In the genomic region with DNA sequence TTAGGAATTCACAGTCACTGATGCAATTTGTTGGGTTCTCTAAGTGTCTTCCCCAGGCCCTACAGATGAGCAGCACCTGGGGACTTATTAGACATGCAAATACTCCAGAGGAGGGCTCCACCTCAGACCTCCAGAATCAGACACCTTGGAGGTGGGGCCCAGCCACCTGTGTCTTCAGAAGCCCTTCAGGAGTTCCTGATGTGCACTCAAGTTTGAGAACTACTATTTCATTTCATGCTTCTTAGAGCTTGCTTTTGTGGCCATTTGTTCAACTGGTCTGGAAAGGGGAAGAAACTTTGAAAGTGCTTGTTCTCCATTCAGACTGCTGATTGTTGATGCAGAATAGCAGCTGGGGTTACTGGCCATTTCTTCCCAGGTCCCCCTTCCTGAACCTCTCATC, we compare ENCODE assay signal across 29 cellular contexts.
DNase-seq lines count a peak whose midpoint lies in the region; ATAC-seq and TF ChIP-seq lines count a peak whose summit lies in the region.
"Had no signal": no experiment of that assay in that cellular context is flagged by ENCODE, and none has a peak within 500 bp of the region (broad histone marks: within the 10 kb centered on the region; RNA-seq: fewer than 3 reads in every experiment).

No MANE protein-coding gene starts in this region.

- no peak for TF ChIP-seq POLR2A in ovary (IDR thresholded peaks at IDR 0.05)

- intact Hi-C loops in OCI-LY7 (cut with micrococcal nuclease; ENCODE audit: unreplicated experiment) (loop anchor here (1.0 to 5.0 kb wide), 11 partner anchors 80 to 650 kb away; no protein-coding TSS in a partner anchor), ovary (cut with DNase I) (no loop called here)

- H3K36me3 Mint-ChIP-seq in activated naive CD8-positive, alpha-beta T cell treated with anti-CD3 and anti-CD28 coated beads, Interleukin-2, amount 10 ng/mL, durations not matched to agents 7 days and 5 days: peaks cover 10% of the 10 kb centered on the region
- H3K36me3 Mint-ChIP-seq in activated naive CD8-positive, alpha-beta T cell treated with anti-CD3 and anti-CD28 coated beads, Interleukin-2, amount 50 U/mL, for 24 hours (ENCODE audit: low read depth): peaks cover 7% of the 10 kb centered on the region
- H3K36me3 Mint-ChIP-seq in memory B cell: no peaks in the 10 kb centered on the region
- H3K36me3 Mint-ChIP-seq: natural killer cell; stimulated activated effector memory CD8-positive, alpha-beta T cell treated with anti-CD3 and anti-CD28 coated beads, Interleukin-12 subunit alpha, Interleukin-12 subunit beta, amount 100 ng/mL, for 72 hours had no signal

- H3K79me2 ChIP-seq in OCI-LY7 (ENCODE audit: insufficient read depth, low read depth, low read length): no peaks in the 10 kb centered on the region

- TF ChIP-seq EP300 in ovary (IDR thresholded peaks at IDR 0.05): no peak

- peak overlapping the region; percentile 26 for H3K27ac Mint-ChIP-seq in activated naive CD8-positive, alpha-beta T cell treated with anti-CD3 and anti-CD28 coated beads, Interleukin-2, amount 10 ng/mL, durations not matched to agents 7 days and 5 days
- no peak overlapping the region for H3K27ac Mint-ChIP-seq in activated naive CD8-positive, alpha-beta T cell treated with anti-CD3 and anti-CD28 coated beads, Interleukin-2, amount 50 U/mL, for 24 hours
- peak overlapping the region; percentile 1 for H3K27ac Mint-ChIP-seq in memory B cell
- H3K27ac Mint-ChIP-seq: CD4-positive, alpha-beta T cell; mesothelial cell of epicardium; natural killer cell had no signal

- no peak overlapping the region for H3K4me3 Mint-ChIP-seq in activated naive CD8-positive, alpha-beta T cell treated with anti-CD3 and anti-CD28 coated beads, Interleukin-2, amount 10 ng/mL, durations not matched to agents 7 days and 5 days
- H3K4me3 Mint-ChIP-seq in activated naive CD8-positive, alpha-beta T cell treated with anti-CD3 and anti-CD28 coated beads, Interleukin-2, amount 50 U/mL, for 24 hours: no peak overlapping the region
- no peak overlapping the region for H3K4me3 Mint-ChIP-seq in memory B cell
- H3K4me3 Mint-ChIP-seq: H9; mesothelial cell of epicardium; natural killer cell; stimulated activated effector memory CD8-positive, alpha-beta T cell treated with anti-CD3 and anti-CD28 coated beads, Interleukin-12 subunit alpha, Interleukin-12 subunit beta, amount 100 ng/mL, for 72 hours had no signal

- no peaks in the 10 kb centered on the region for H3K27me3 ChIP-seq in ovary
- H3K27me3 ChIP-seq: adrenal gland, esophagus squamous epithelium, foreskin keratinocyte, suprapubic skin, upper lobe of right lung had no signal

- H2AFZ ChIP-seq in OCI-LY7 (ENCODE audit: low read length): no peak overlapping the region

- peaks cover 11% of the 10 kb centered on the region for H3K9me3 Mint-ChIP-seq in activated naive CD8-positive, alpha-beta T cell treated with anti-CD3 and anti-CD28 coated beads, Interleukin-2, amount 10 ng/mL, durations not matched to agents 7 days and 5 days
- peaks cover 14% of the 10 kb centered on the region for H3K9me3 Mint-ChIP-seq in activated naive CD8-positive, alpha-beta T cell treated with anti-CD3 and anti-CD28 coated beads, Interleukin-2, amount 50 U/mL, for 24 hours
- H3K9me3 Mint-ChIP-seq in memory B cell: no peaks in the 10 kb centered on the region
- H3K9me3 Mint-ChIP-seq: natural killer cell had no signal

- no TSS peak for BruUV-seq in OCI-LY7 (replicated peaks; lab: Mats Ljungman, UMichigan)

- 0 out of 2 replicates have a peak, but pooled peaks have one; percentile 11 for TF ChIP-seq CTCF in OCI-LY7 (conservative IDR thresholded peaks at IDR 0.05; ENCODE audit: low read length)
- no peak for TF ChIP-seq CTCF in ovary (IDR thresholded peaks at IDR 0.05)

- H3K4me3 ChIP-seq in OCI-LY7 (ENCODE audit: low read depth, low read length, poor library complexity, severe bottlenecking) (peak overlapping the region; percentile 47), ovary (no peak overlapping the region)
- H3K4me3 ChIP-seq: adrenal gland, esophagus squamous epithelium, suprapubic skin, upper lobe of right lung had no signal

- no peaks in the 10 kb centered on the region for H3K9me2 ChIP-seq in OCI-LY7 (ENCODE audit: insufficient read depth, low read length)

- H3K4me1 Mint-ChIP-seq in activated naive CD8-positive, alpha-beta T cell treated with anti-CD3 and anti-CD28 coated beads, Interleukin-2, amount 10 ng/mL, durations not matched to agents 7 days and 5 days: peaks cover 35% of the 10 kb centered on the region
- peaks cover 49% of the 10 kb centered on the region for H3K4me1 Mint-ChIP-seq in activated naive CD8-positive, alpha-beta T cell treated with anti-CD3 and anti-CD28 coated beads, Interleukin-2, amount 50 U/mL, for 24 hours
- peaks cover 28% of the 10 kb centered on the region for H3K4me1 Mint-ChIP-seq in memory B cell

- CTCF ChIA-PET in OCI-LY7 (lab: Charles Lee; ENCODE audit: unreplicated experiment): interaction anchor here (0.5 to 0.9 kb wide), 2 partner anchors 18 to 25 kb away, joined by 3 read pairs; no protein-coding TSS in a partner anchor

- H3K27ac ChIP-seq in OCI-LY7 (ENCODE audit: low read depth, low read length, poor library complexity, severe bottlenecking) (peak overlapping the region; percentile 96), ovary (no peak overlapping the region)
- H3K27ac ChIP-seq: adrenal gland, esophagus squamous epithelium, foreskin keratinocyte, suprapubic skin, upper lobe of right lung, VCaP had no signal

- no peak for ATAC-seq in activated naive CD8-positive, alpha-beta T cell treated with anti-CD3 and anti-CD28 coated beads, Interleukin-2, amount 10 ng/mL, durations not matched to agents 7 days and 5 days (ENCODE audit: low read depth)
- no peak for ATAC-seq in activated naive CD8-positive, alpha-beta T cell treated with anti-CD3 and anti-CD28 coated beads, Interleukin-2, amount 50 U/mL, for 24 hours
- peak; percentile 87 for ATAC-seq in memory B cell (ENCODE audit: low read depth)
- no peak for ATAC-seq in GM21717 (IDR thresholded peaks at IDR 0.05; ENCODE audit: unreplicated experiment)
- ATAC-seq: foreskin keratinocyte; natural killer cell; stimulated activated effector memory CD8-positive, alpha-beta T cell treated with anti-CD3 and anti-CD28 coated beads, Interleukin-12 subunit alpha, Interleukin-12 subunit beta, amount 100 ng/mL, for 72 hours; upper lobe of right lung had no signal

- peak overlapping the region; percentile 69 for H3K4me2 ChIP-seq in OCI-LY7 (ENCODE audit: low read length)

- no peaks in the 10 kb centered on the region for H3K27me3 Mint-ChIP-seq in activated naive CD8-positive, alpha-beta T cell treated with anti-CD3 and anti-CD28 coated beads, Interleukin-2, amount 10 ng/mL, durations not matched to agents 7 days and 5 days
- H3K27me3 Mint-ChIP-seq in activated naive CD8-positive, alpha-beta T cell treated with anti-CD3 and anti-CD28 coated beads, Interleukin-2, amount 50 U/mL, for 24 hours: no peaks in the 10 kb centered on the region
- H3K27me3 Mint-ChIP-seq in memory B cell: no peaks in the 10 kb centered on the region
- H3K27me3 Mint-ChIP-seq: CD4-positive, alpha-beta T cell had no signal

- H3K36me3 ChIP-seq in OCI-LY7 (ENCODE audit: insufficient read depth, low read length): peaks cover 18% of the 10 kb centered on the region; the same call in 1 of the 2 replicates
- H3K36me3 ChIP-seq in ovary: no peaks in the 10 kb centered on the region
- H3K36me3 ChIP-seq: adrenal gland, esophagus squamous epithelium, suprapubic skin, upper lobe of right lung had no signal

- no peaks in the 10 kb centered on the region for H4K20me1 ChIP-seq in OCI-LY7 (ENCODE audit: insufficient read depth, low read length)

- H3K9me3 ChIP-seq in OCI-LY7 (ENCODE audit: low read length) (peaks cover 22% of the 10 kb centered on the region), ovary (no peaks in the 10 kb centered on the region)
- H3K9me3 ChIP-seq: adrenal gland, esophagus squamous epithelium, suprapubic skin, upper lobe of right lung had no signal

- DNase-seq in activated naive CD8-positive, alpha-beta T cell treated with anti-CD3 and anti-CD28 coated beads, Interleukin-2, amount 10 ng/mL, durations not matched to agents 7 days and 5 days: no peak
- no peak for DNase-seq in activated naive CD8-positive, alpha-beta T cell treated with anti-CD3 and anti-CD28 coated beads, Interleukin-2, amount 50 U/mL, for 24 hours
- peak; percentile 95 for DNase-seq in OCI-LY7 (ENCODE audit: low spot score)
- peak; percentile 39 to 64 for DNase-seq in memory B cell (ENCODE audit: low spot score in 2 of 2)
- DNase-seq in ovary: no peak
- DNase-seq in central memory CD4-positive, alpha-beta T cell: no peak
- DNase-seq in cortex of kidney (lab: John Stamatoyannopoulos, UW): no peak
- DNase-seq: activated CD4-positive, alpha-beta T cell treated with anti-CD3 and anti-CD28 coated beads for 48 hours; activated naive CD4-positive, alpha-beta T cell treated with Interleukin-2 at 50 U/mL for 16 hours; adrenal gland; CD4-positive, alpha-beta T cell; esophagus squamous epithelium; foreskin keratinocyte; H9; KBM-7; natural killer cell; NCI-H1436; NCI-H2081; NCI-H2227 treated with DMSO at 0.1 percent for 48 hours; NCI-H526 treated with DMSO at 0.1 percent for 48 hours; NK-92 treated with Interleukin-12 subunit alpha and Interleukin-12 subunit beta, amount 100 ng/mL, for 24 hours; occipital lobe; T1000; upper lobe of right lung had no signal

- peaks cover 75% of the 10 kb centered on the region for H3K4me1 ChIP-seq in OCI-LY7 (ENCODE audit: insufficient read depth, low read length, poor library complexity, severe bottlenecking)
- no peaks in the 10 kb centered on the region for H3K4me1 ChIP-seq in ovary (ENCODE audit: insufficient read depth)
- H3K4me1 ChIP-seq: adrenal gland, esophagus squamous epithelium had no signal

- POLR2A ChIA-PET in activated naive CD8-positive, alpha-beta T cell treated with anti-CD3 and anti-CD28 coated beads, Interleukin-2, amount 10 ng/mL, durations not matched to agents 7 days and 5 days (lab: Charles Lee): interaction anchor here (0.6 kb wide), 1 partner anchor 22 kb away, joined by 3 read pairs; no protein-coding TSS in a partner anchor
- POLR2A ChIA-PET in OCI-LY7 (lab: Charles Lee): interaction anchor here (0.8 to 1.0 kb wide), 8 partner anchors 9 to 307 kb away, joined by 3 to 4 read pairs (median 3); no protein-coding TSS in a partner anchor

Comparison
In these comparisons a context has a peak if more than half of its experiments do, and no peak if none do; other contexts are left out.
1. DNase-seq: peak in OCI-LY7 (single experiment) and memory B cell (2 of 2); none in activated naive CD8-positive, alpha-beta T cell treated with anti-CD3 and anti-CD28 coated beads, Interleukin-2, amount 10 ng/mL, durations not matched to agents 7 days and 5 days (single experiment), activated naive CD8-positive, alpha-beta T cell treated with anti-CD3 and anti-CD28 coated beads, Interleukin-2, amount 50 U/mL, for 24 hours (single experiment), ovary (0 of 5), central memory CD4-positive, alpha-beta T cell (single experiment) and cortex of kidney (single experiment).